In the genomic region with DNA sequence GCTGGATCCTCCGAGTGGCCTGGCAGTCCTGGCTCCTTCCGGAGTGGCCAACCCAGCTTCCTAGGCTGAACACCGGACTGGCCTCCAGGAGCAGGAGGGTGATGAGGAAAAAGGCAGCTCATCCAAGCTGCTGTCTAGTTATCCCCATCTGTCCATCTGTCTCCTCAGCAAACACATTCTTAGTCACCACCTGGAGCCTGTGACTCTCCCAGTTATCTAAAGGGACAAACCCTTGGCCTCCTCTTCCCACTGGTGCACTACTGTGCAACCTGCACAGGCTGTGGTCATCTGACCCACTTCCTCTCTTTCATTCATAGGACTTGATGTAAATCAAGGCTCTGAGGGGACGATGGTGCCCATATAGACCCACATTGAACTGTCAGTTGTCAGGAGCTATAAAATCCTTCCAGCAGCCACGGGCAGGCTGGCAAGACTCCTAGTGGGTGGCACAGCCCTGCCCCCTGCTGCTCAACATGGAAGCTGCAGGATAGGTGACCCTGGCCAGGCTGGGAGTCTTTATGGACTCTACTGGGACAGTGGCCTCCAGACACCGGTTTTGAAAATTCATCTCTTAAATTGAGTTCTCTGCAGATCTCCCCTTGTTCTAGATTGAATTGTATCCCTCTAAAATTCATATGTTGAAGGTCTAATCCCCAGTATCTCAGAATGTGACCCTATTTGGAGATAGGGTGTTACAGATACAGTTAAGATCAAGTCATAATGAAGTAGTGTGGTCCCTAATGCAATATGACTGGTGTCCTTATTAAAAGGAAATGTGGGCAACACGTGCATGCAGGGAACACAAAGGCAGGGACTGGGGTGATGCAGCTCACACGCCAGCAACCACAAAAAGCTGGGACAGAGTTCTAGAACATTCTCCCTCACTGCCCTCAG, we compare ENCODE assay signal across 8 cellular contexts. TPM values are rescaled to one million over a fixed set of nuclear protein-coding genes. Genes with fewer than 3 reads are reported as not detected.
DNase-seq lines count a peak whose midpoint lies in the region; ATAC-seq, FAIRE-seq and TF ChIP-seq lines count a peak whose summit lies in the region.

No MANE protein-coding gene starts in this region.

- TF ChIP-seq CTCF in fibroblast of mammary gland (conservative IDR thresholded peaks at IDR 0.05; ENCODE audit: control insufficient read depth, insufficient read depth, low read depth, low read length) (peak; percentile 94), neural progenitor cell (IDR thresholded peaks at IDR 0.05) (peak; percentile 86), stomach (IDR thresholded peaks at IDR 0.05) (peak in 5 of 7 experiments; percentile 78 to 92 (median 86))

- H3K4me1 ChIP-seq in neural progenitor cell (no peaks in the 10 kb centered on the region), stomach (no peaks in the 10 kb centered on the region)

- no peaks in the 10 kb centered on the region for H3F3A ChIP-seq in neural progenitor cell (ENCODE audit: low read depth)

- no peak overlapping the region for H2AFZ ChIP-seq in neural progenitor cell (replicated peaks)

- peak; percentile 53 for ATAC-seq in GM21360 (IDR thresholded peaks at IDR 0.05; ENCODE audit: unreplicated experiment)
- peak; percentile 94 to 95 for ATAC-seq in activated T-cell treated with anti-CD3 and anti-CD28 coated beads, Interleukin-2, amount 50 U/mL, for 72 hours (replicated peaks in 1 of 2)

- peaks cover 24% of the 10 kb centered on the region for H3K4me1 Mint-ChIP-seq in activated T-cell treated with anti-CD3 and anti-CD28 coated beads, Interleukin-2, amount 50 U/mL, for 72 hours (ENCODE audit: low read depth)
- no peaks in the 10 kb centered on the region for H3K4me1 Mint-ChIP-seq in neural progenitor cell

- no peaks in the 10 kb centered on the region for H3K36me3 ChIP-seq in neural progenitor cell
- no peaks in the 10 kb centered on the region for H3K36me3 ChIP-seq in stomach

- no peak overlapping the region for H3K4me2 ChIP-seq in neural progenitor cell

- no peak for FAIRE-seq in RCC 7860 (lab: Jason Lieb, UNC)

- no peak overlapping the region for H3K9ac ChIP-seq in neural progenitor cell

- peak; percentile 74 for DNase-seq in COLO668 (lab: John Stamatoyannopoulos, UW; ENCODE audit: unreplicated experiment)
- DNase-seq in KG1 (lab: John Stamatoyannopoulos, UW): peak; percentile 39
- peak; percentile 34 for DNase-seq in RCC 7860 (ENCODE audit: low spot score)
- DNase-seq in activated T-cell treated with anti-CD3 and anti-CD28 coated beads, Interleukin-2, amount 50 U/mL, for 72 hours: peak; percentile 87 to 88
- DNase-seq in fibroblast of mammary gland (ENCODE audit: low read depth): peak; percentile 54
- DNase-seq in neural progenitor cell (ENCODE audit: low spot score): peak; percentile 84
- peak; percentile 85 for DNase-seq in stomach

- no peak overlapping the region for H3K4me3 ChIP-seq in fibroblast of mammary gland (ENCODE audit: control insufficient read depth, low read depth, low read length)
- no peak overlapping the region for H3K4me3 ChIP-seq in neural progenitor cell
- no peak overlapping the region for H3K4me3 ChIP-seq in stomach

- no peak for TF ChIP-seq EP300 in stomach (IDR thresholded peaks at IDR 0.05)

- TF ChIP-seq POLR2A in stomach (IDR thresholded peaks at IDR 0.05): no peak

- H3K27me3 ChIP-seq in neural progenitor cell: no peaks in the 10 kb centered on the region
- no peaks in the 10 kb centered on the region for H3K27me3 ChIP-seq in stomach

- intact Hi-C loops in stomach (cut with DNase I; ENCODE audit: low total_unique reads): loop anchor here (10.0 kb wide), 1 partner anchor 150 kb away; no protein-coding TSS in a partner anchor

- H3K27ac Mint-ChIP-seq in activated T-cell treated with anti-CD3 and anti-CD28 coated beads, Interleukin-2, amount 50 U/mL, for 72 hours: peak overlapping the region; percentile 87
- peak overlapping the region; percentile 18 for H3K27ac Mint-ChIP-seq in neural progenitor cell

- WGBS in stomach, 5 donors: 47 to 52% (median 49%) methylated on average over 8 of the region's 8 CpGs

- no peaks in the 10 kb centered on the region for H3K79me2 ChIP-seq in neural progenitor cell (ENCODE audit: low read depth)

- H3K4me3 Mint-ChIP-seq in activated T-cell treated with anti-CD3 and anti-CD28 coated beads, Interleukin-2, amount 50 U/mL, for 72 hours: peak overlapping the region; percentile 63 to 71
- H3K4me3 Mint-ChIP-seq in neural progenitor cell: peak overlapping the region; percentile 50

- no peaks in the 10 kb centered on the region for H3K9me3 ChIP-seq in neural progenitor cell (ENCODE audit: low read depth)
- peaks cover 0 to 5% (median 0%) of the 10 kb centered on the region in 4 donors for H3K9me3 ChIP-seq in stomach

- no peaks in the 10 kb centered on the region for H3K27me3 Mint-ChIP-seq in activated T-cell treated with anti-CD3 and anti-CD28 coated beads, Interleukin-2, amount 50 U/mL, for 72 hours (ENCODE audit: low read depth)
- peaks cover 4% of the 10 kb centered on the region for H3K27me3 Mint-ChIP-seq in neural progenitor cell (ENCODE audit: insufficient read depth, low read depth)

- no peaks in the 10 kb centered on the region for H3K9me3 Mint-ChIP-seq in activated T-cell treated with anti-CD3 and anti-CD28 coated beads, Interleukin-2, amount 50 U/mL, for 72 hours
- peaks cover 5% of the 10 kb centered on the region for H3K9me3 Mint-ChIP-seq in neural progenitor cell

- no peaks in the 10 kb centered on the region for H4K20me1 ChIP-seq in neural progenitor cell (ENCODE audit: low read depth)

- H3K36me3 Mint-ChIP-seq in activated T-cell treated with anti-CD3 and anti-CD28 coated beads, Interleukin-2, amount 50 U/mL, for 72 hours (ENCODE audit: insufficient read depth in 2 of 2): peaks cover 0 to 4% of the 10 kb centered on the region in 2 donors
- no peaks in the 10 kb centered on the region for H3K36me3 Mint-ChIP-seq in neural progenitor cell

- H3K27ac ChIP-seq in neural progenitor cell: no peak overlapping the region
- H3K27ac ChIP-seq in stomach: no peak overlapping the region

RNA-seq across cellular contexts. Expression of gene DUSP2, which starts 29.3 kb away (rescaled TPM):
- 100 to 1,000 TPM; 340 to 388 TPM for total RNA-seq in activated T-cell treated with anti-CD3 and anti-CD28 coated beads, Interleukin-2, amount 50 U/mL, for 72 hours
- total RNA-seq in neural progenitor cell (ENCODE audit: low replicate concordance) (2.3 TPM in 1 of 2 replicates, not detected in the other), stomach (1 to 10 TPM; 4.0 to 9.4 (median 8.1) TPM)
- polyA plus RNA-seq in stomach: 1 to 10 TPM; 3.6 to 6.1 (median 4.7) TPM

RNA-seq across cellular contexts. Expression of gene STARD7, which starts 34.1 kb away (rescaled TPM):
- 100 to 1,000 TPM; 202 to 225 TPM for total RNA-seq in activated T-cell treated with anti-CD3 and anti-CD28 coated beads, Interleukin-2, amount 50 U/mL, for 72 hours
- 162 and 179 TPM in 2 replicates for total RNA-seq in neural progenitor cell (ENCODE audit: low replicate concordance)
- total RNA-seq in stomach: 100 to 1,000 TPM in 2 of 5 donors, 10 to 100 TPM in 3; 30.3 to 165 (median 87.5) TPM
- polyA plus RNA-seq in stomach: 10 to 100 TPM; 34.6 to 46.4 (median 43.1) TPM

RNA-seq across cellular contexts. Expression of gene ASTL, which starts 36.2 kb away (rescaled TPM):
- 1 to 10 TPM; 8.1 to 9.1 TPM for total RNA-seq in activated T-cell treated with anti-CD3 and anti-CD28 coated beads, Interleukin-2, amount 50 U/mL, for 72 hours
- total RNA-seq in neural progenitor cell (ENCODE audit: low replicate concordance): not detected in 2 replicates
- not detected for total RNA-seq in stomach
- polyA plus RNA-seq in stomach: under 1 TPM in 1 of 3 donors, not detected in 2; 0.08 TPM

RNA-seq across cellular contexts. Expression of gene ADRA2B, which starts 58.1 kb away (rescaled TPM):
- 1 to 10 TPM; 1.7 to 2.1 TPM for total RNA-seq in activated T-cell treated with anti-CD3 and anti-CD28 coated beads, Interleukin-2, amount 50 U/mL, for 72 hours
- total RNA-seq in neural progenitor cell (ENCODE audit: low replicate concordance) (3.0 and 10.5 TPM in 2 replicates), stomach (1 to 10 TPM in 2 of 5 donors, under 1 TPM in 1, not detected in 2; 0.43 to 2.9 (median 2.0) TPM)
- under 1 TPM; 0.15 to 0.45 (median 0.19) TPM for polyA plus RNA-seq in stomach

Comparison
In these comparisons a context has a peak if more than half of its experiments do, and no peak if none do; other contexts are left out.
1. DNase-seq: peak in every context shown above with its lines; median percentile 88 in activated T-cell treated with anti-CD3 and anti-CD28 coated beads, Interleukin-2, amount 50 U/mL, for 72 hours; 85 in stomach; 84 in neural progenitor cell; 74 in COLO668; 54 in fibroblast of mammary gland; 39 in KG1; 34 in RCC 7860.
2. RNA of gene DUSP2, which starts 29.3 kb away (total RNA-seq): 340 to 388 TPM in activated T-cell treated with anti-CD3 and anti-CD28 coated beads, Interleukin-2, amount 50 U/mL, for 72 hours; 4.0 to 9.4 TPM in stomach and 2.3 TPM in neural progenitor cell; every median in the first group is over 10 times any median in the second.
3. Peak in every context shown above with its lines, with median percentiles within 50 percentile points of each other: CTCF ChIP-seq.